In genomic region chr12:80792861-80793260, GRCh38 we compare ENCODE assay signal across 29 cellular contexts.
"Had no signal": no experiment of that assay in that cellular context is flagged by ENCODE, and none has a peak within 500 bp of the region (broad histone marks: within the 10 kb centered on the region; RNA-seq: fewer than 3 reads in every experiment).

No MANE protein-coding gene starts in this region.

- H3K4me1 ChIP-seq: ascending aorta, breast epithelium, colonic mucosa, gastroesophageal sphincter, heart right ventricle had no signal

- H2AFZ ChIP-seq: hepatocyte had no signal

- ATAC-seq: activated CD4-positive, alpha-beta T cell treated with anti-CD3 and anti-CD28 coated beads for 36 hours; activated CD8-positive, alpha-beta memory T cell treated with anti-CD3 and anti-CD28 coated beads, Interleukin-2, amount 10 ng/mL, durations not matched to agents 7 days and 5 days; activated CD8-positive, alpha-beta T cell treated with anti-CD3 and anti-CD28 coated beads, Interleukin-2, amount 10 ng/mL, durations not matched to agents 7 days and 5 days; activated naive CD4-positive, alpha-beta T cell treated with anti-CD3 and anti-CD28 coated beads, Interleukin-2, amount 50 U/mL, for 72 hours; esophagus mucosa; gastroesophageal sphincter; heart right ventricle had no signal

- H3K36me3 ChIP-seq: ascending aorta, breast epithelium, cardiac muscle cell, colonic mucosa, WERI-Rb-1 had no signal

- H3K27me3 ChIP-seq: ascending aorta, breast epithelium, cardiac muscle cell, colonic mucosa, gastroesophageal sphincter, heart right ventricle, hepatocyte had no signal

- H3K9me3 ChIP-seq: ascending aorta, breast epithelium, colonic mucosa, gastroesophageal sphincter, heart right ventricle had no signal

- H3K27ac ChIP-seq: ascending aorta, breast epithelium, cardiac muscle cell, colonic mucosa, gastroesophageal sphincter, heart right ventricle, hepatocyte, WERI-Rb-1 had no signal

- H3K4me2 ChIP-seq: hepatocyte had no signal

- DNase-seq: activated B cell treated with CpG ODN at 0.5 μM for 24 hours; activated CD4-positive, alpha-beta memory T cell treated with anti-CD3 and anti-CD28 coated beads for 36 hours; activated CD4-positive, alpha-beta T cell treated with anti-CD3 and anti-CD28 coated beads for 36 hours; activated CD4-positive, alpha-beta T cell treated with anti-CD3 and anti-CD28 coated beads, Interleukin-2, amount 10 ng/mL, durations not matched to agents 24 days and 14 days; activated CD4-positive, CD25-positive, alpha-beta regulatory T cell treated with anti-CD3 and anti-CD28 coated beads, Interleukin-2, amount 50 U/mL, for 72 hours; activated CD8-positive, alpha-beta memory T cell treated with anti-CD3 and anti-CD28 coated beads, Interleukin-2, amount 10 ng/mL, durations not matched to agents 7 days and 5 days; activated CD8-positive, alpha-beta memory T cell treated with anti-CD3 and anti-CD28 coated beads, Interleukin-2, amount 50 U/mL, for 4 hours; activated CD8-positive, alpha-beta T cell treated with anti-CD3 and anti-CD28 coated beads, Interleukin-2, amount 10 ng/mL, durations not matched to agents 7 days and 5 days; activated gamma-delta T cell; activated naive CD4-positive, alpha-beta T cell; activated naive CD4-positive, alpha-beta T cell treated with anti-CD3 and anti-CD28 coated beads, Interleukin-2, amount 10 ng/mL, durations not matched to agents 7 days and 5 days; activated naive CD8-positive, alpha-beta T cell treated with anti-CD3 and anti-CD28 coated beads, Interleukin-2, amount 10 ng/mL, durations not matched to agents 7 days and 5 days; activated T-cell treated with anti-CD3 and anti-CD28 coated beads, Interleukin-2, amount 50 U/mL, for 1 hour; activated T-cell treated with anti-CD3 and anti-CD28 coated beads, Interleukin-2, amount 50 U/mL, for 48 hours; central memory CD4-positive, alpha-beta T cell; cerebellar nuclear complex; colonic mucosa; effector CD8-positive, alpha-beta T cell; foreskin melanocyte; heart right ventricle; T1000; WERI-Rb-1 had no signal

- H3K4me3 ChIP-seq: ascending aorta, breast epithelium, cardiac muscle cell, colonic mucosa, gastroesophageal sphincter, heart right ventricle, hepatocyte had no signal
